In the genomic region with DNA sequence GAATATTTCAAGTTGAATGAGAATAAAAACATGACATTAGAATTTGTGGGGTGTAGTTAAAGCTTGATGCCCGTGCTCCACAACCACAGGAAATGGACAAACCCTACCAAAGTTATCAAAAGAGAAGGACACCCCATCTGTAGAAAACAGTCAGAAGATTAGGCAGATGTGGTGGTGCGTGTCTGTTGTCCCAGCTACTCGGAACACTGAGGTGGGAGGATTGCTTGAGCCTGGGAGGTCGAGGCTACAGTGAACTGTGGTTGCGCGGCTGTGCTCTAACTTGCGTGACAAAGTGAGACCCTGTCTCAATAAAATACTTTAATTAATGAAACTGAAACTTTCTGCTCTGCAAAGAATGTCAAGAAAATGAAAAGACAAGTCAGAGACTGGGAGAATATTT, we compare ENCODE assay signal across 11 cellular contexts. TPM values are rescaled to one million over a fixed set of nuclear protein-coding genes. Genes with fewer than 3 reads are reported as not detected.
DNase-seq lines count a peak whose midpoint lies in the region; ATAC-seq, FAIRE-seq and TF ChIP-seq lines count a peak whose summit lies in the region.
"Had no signal": no experiment of that assay in that cellular context is flagged by ENCODE, and none has a peak within 500 bp of the region (broad histone marks: within the 10 kb centered on the region; RNA-seq: fewer than 3 reads in every experiment).

No MANE protein-coding gene starts in this region.

- no peak for DNase-seq in CD4-positive, alpha-beta T cell
- DNase-seq in MG63 (no peak), neural progenitor cell (ENCODE audit: low spot score) (no peak), urothelium cell line (ENCODE audit: low spot score) (no peak), HEK293T (ENCODE audit: extremely low spot score) (no peak), pancreas (no peak)
- no peak for DNase-seq in CD4-positive, alpha-beta memory T cell
- DNase-seq: COR-L47; stimulated activated CD4-positive, alpha-beta T cell treated with anti-CD3 and anti-CD28 coated beads, Interleukin-4, amount 100 ng/mL, for 4 hours had no signal

- intact Hi-C loops in CD4-positive, alpha-beta T cell (cut with DNase I, micrococcal nuclease), result loop anchor here in 1 of 2 experiments (5.0 to 10.0 kb wide), 2 partner anchors 91 to 142 kb away; a partner anchor contains a TSS
- intact Hi-C loops in pancreas (cut with DNase I), result no loop called here
- intact Hi-C loops in CD4-positive, alpha-beta memory T cell (cut with micrococcal nuclease), result loop anchor here (2.0 to 5.0 kb wide), 2 partner anchors 42 to 43 kb away; a partner anchor contains a TSS

- no peak overlapping the region for H2AFZ ChIP-seq in neural progenitor cell (replicated peaks)

- H3K9me3 ChIP-seq in CD4-positive, alpha-beta T cell (ENCODE audit: control insufficient read depth, low read length), result no peaks in the 10 kb centered on the region
- H3K9me3 ChIP-seq in MG63 (no peaks in the 10 kb centered on the region), neural progenitor cell (ENCODE audit: low read depth) (no peaks in the 10 kb centered on the region), pancreas (no peaks in the 10 kb centered on the region)
- no peaks in the 10 kb centered on the region for H3K9me3 ChIP-seq in CD4-positive, alpha-beta memory T cell (ENCODE audit: control insufficient read depth in 1 of 2, low read length in 2 of 2)

- H3K9ac ChIP-seq in neural progenitor cell, result no peak overlapping the region

- H4K20me1 ChIP-seq in neural progenitor cell (ENCODE audit: low read depth), result no peaks in the 10 kb centered on the region

- FAIRE-seq in urothelium cell line (lab: Jason Lieb, UNC) (no peak), pancreas (lab: Jason Lieb, UNC) (no peak)

- peak overlapping the region; percentile 23 for H3K4me3 Mint-ChIP-seq in CD4-positive, alpha-beta T cell
- peak overlapping the region; percentile 92 to 97 (median 94) for H3K4me3 Mint-ChIP-seq in brain
- H3K4me3 Mint-ChIP-seq in neural progenitor cell, result peak overlapping the region; percentile 84
- H3K4me3 Mint-ChIP-seq in CD4-positive, alpha-beta memory T cell, result peak overlapping the region in 2 of 8 donors; percentile 29 to 91

- peak overlapping the region; percentile 92 for H3K4me2 ChIP-seq in neural progenitor cell

- no peaks in the 10 kb centered on the region for H3K36me3 Mint-ChIP-seq in CD4-positive, alpha-beta T cell (ENCODE audit: low read depth)
- peaks cover 8% of the 10 kb centered on the region for H3K36me3 Mint-ChIP-seq in brain
- peaks cover 9% of the 10 kb centered on the region for H3K36me3 Mint-ChIP-seq in neural progenitor cell
- no peaks in the 10 kb centered on the region for H3K36me3 Mint-ChIP-seq in CD4-positive, alpha-beta memory T cell

- peaks cover 13% of the 10 kb centered on the region for H3F3A ChIP-seq in neural progenitor cell (ENCODE audit: low read depth)

- WGBS in pancreas, 2 donors, result 74 to 89% methylated on average over 7 of the region's 7 CpGs

- H3K4me3 ChIP-seq in MG63 (peak overlapping the region; percentile 77), neural progenitor cell (peak overlapping the region; percentile 99), pancreas (no peak overlapping the region)
- no peak overlapping the region for H3K4me3 ChIP-seq in CD4-positive, alpha-beta memory T cell (ENCODE audit: low read length in 2 of 2)

- H3K27ac Mint-ChIP-seq in CD4-positive, alpha-beta T cell, result no peak overlapping the region
- H3K27ac Mint-ChIP-seq in brain (peak overlapping the region; percentile 79 to 99 (median 98)), neural progenitor cell (peak overlapping the region; percentile 72)
- H3K27ac Mint-ChIP-seq in CD4-positive, alpha-beta memory T cell, result no peak overlapping the region

- H3K27me3 ChIP-seq in CD4-positive, alpha-beta T cell (ENCODE audit: control insufficient read depth, insufficient read depth, low read length), result no peaks in the 10 kb centered on the region
- no peaks in the 10 kb centered on the region for H3K27me3 ChIP-seq in MG63
- no peaks in the 10 kb centered on the region for H3K27me3 ChIP-seq in neural progenitor cell
- H3K27me3 ChIP-seq in pancreas, result no peaks in the 10 kb centered on the region
- H3K27me3 ChIP-seq in CD4-positive, alpha-beta memory T cell (ENCODE audit: insufficient read depth, low read length), result peaks cover 4% of the 10 kb centered on the region
- H3K27me3 ChIP-seq: cardiac muscle cell had no signal

- H3K4me1 ChIP-seq in neural progenitor cell (peaks cover 14% of the 10 kb centered on the region), pancreas (no peaks in the 10 kb centered on the region)
- peaks cover 5% of the 10 kb centered on the region for H3K4me1 ChIP-seq in CD4-positive, alpha-beta memory T cell (ENCODE audit: insufficient read depth, low read length)

- no peak for TF ChIP-seq CTCF in CD4-positive, alpha-beta T cell (IDR thresholded peaks at IDR 0.05)
- TF ChIP-seq CTCF in brain (conservative IDR thresholded peaks at IDR 0.05) (no peak), neural progenitor cell (IDR thresholded peaks at IDR 0.05) (no peak), pancreas (IDR thresholded peaks at IDR 0.05) (no peak)

- H3K79me2 ChIP-seq in neural progenitor cell (ENCODE audit: low read depth), result peaks cover 4% of the 10 kb centered on the region

- H3K36me3 ChIP-seq in MG63, result peaks cover 5% of the 10 kb centered on the region
- no peaks in the 10 kb centered on the region for H3K36me3 ChIP-seq in neural progenitor cell
- no peaks in the 10 kb centered on the region for H3K36me3 ChIP-seq in pancreas
- H3K36me3 ChIP-seq in CD4-positive, alpha-beta memory T cell (ENCODE audit: insufficient read depth, low read length), result no peaks in the 10 kb centered on the region
- H3K36me3 ChIP-seq: cardiac muscle cell had no signal

- no peaks in the 10 kb centered on the region for H3K27me3 Mint-ChIP-seq in CD4-positive, alpha-beta T cell
- no peaks in the 10 kb centered on the region for H3K27me3 Mint-ChIP-seq in brain
- peaks cover 2% of the 10 kb centered on the region for H3K27me3 Mint-ChIP-seq in neural progenitor cell (ENCODE audit: insufficient read depth, low read depth)
- H3K27me3 Mint-ChIP-seq in CD4-positive, alpha-beta memory T cell, result peaks cover 2 to 3% of the 10 kb centered on the region in 2 donors

- POLR2A ChIA-PET in CD4-positive, alpha-beta T cell (lab: Charles Lee), result no interaction called here
- POLR2A ChIA-PET in HEK293T (lab: Yijun Ruan, JAX), result no interaction called here
- POLR2A ChIA-PET in CD4-positive, alpha-beta memory T cell (lab: Charles Lee; ENCODE audit: partially characterized antibody), result no interaction called here

- H3K4me1 Mint-ChIP-seq in CD4-positive, alpha-beta T cell (ENCODE audit: low read depth), result peaks cover 11% of the 10 kb centered on the region
- H3K4me1 Mint-ChIP-seq in brain (peaks cover 49% of the 10 kb centered on the region), neural progenitor cell (peaks cover 46% of the 10 kb centered on the region)
- H3K4me1 Mint-ChIP-seq in CD4-positive, alpha-beta memory T cell, result peaks cover 1 to 11% (median 6%) of the 10 kb centered on the region in 4 donors

- no peaks in the 10 kb centered on the region for H3K9me3 Mint-ChIP-seq in CD4-positive, alpha-beta T cell
- H3K9me3 Mint-ChIP-seq in brain, result no peaks in the 10 kb centered on the region
- no peaks in the 10 kb centered on the region for H3K9me3 Mint-ChIP-seq in neural progenitor cell
- no peaks in the 10 kb centered on the region for H3K9me3 Mint-ChIP-seq in CD4-positive, alpha-beta memory T cell

- no peak overlapping the region for H3K27ac ChIP-seq in CD4-positive, alpha-beta T cell (ENCODE audit: low read depth, low read length)
- no peak overlapping the region for H3K27ac ChIP-seq in neural progenitor cell
- H3K27ac ChIP-seq in pancreas, result no peak overlapping the region
- no peak overlapping the region for H3K27ac ChIP-seq in CD4-positive, alpha-beta memory T cell (ENCODE audit: low read depth, low read length)

- CTCF ChIA-PET in CD4-positive, alpha-beta T cell (lab: Charles Lee), result interaction anchor here (0.9 kb wide), 1 partner anchor 100 kb away, joined by 3 read pairs; a partner anchor contains a TSS
- CTCF ChIA-PET in HEK293T (lab: Yijun Ruan, JAX), result no interaction called here
- CTCF ChIA-PET in CD4-positive, alpha-beta memory T cell (lab: Charles Lee; ENCODE audit: partially characterized antibody), result no interaction called here

- no peak for ATAC-seq in CD4-positive, alpha-beta T cell (ENCODE audit: poor library complexity)
- ATAC-seq in pancreas, result no peak

TF ChIP-seq in HEK293T, 16 proteins besides CTCF, POLR2A, EP300 and RAD21 (continues in another document):
- TF ChIP-seq NFRKB (IDR thresholded peaks at IDR 0.05) (no peak), ZNF384 (IDR thresholded peaks at IDR 0.05) (no peak), SUZ12 (IDR thresholded peaks at IDR 0.05) (no peak), FOXK2 (IDR thresholded peaks at IDR 0.05) (no peak), TARDBP (IDR thresholded peaks at IDR 0.05) (no peak)

RNA-seq across cellular contexts. Expression of a gene that starts 1.5 kb away (rescaled TPM):
- total RNA-seq in CD4-positive, alpha-beta T cell, result 1 to 10 TPM; 2.8 to 3.0 TPM
- total RNA-seq in MG63 (2014; rRNA removed; shearing (Covaris generic); ENCODE audit: low replicate concordance), result 2.0 and 2.4 TPM in 2 replicates
- polyA plus RNA-seq in brain (ENCODE audit: insufficient read depth, low read depth, low replicate concordance) (44.7 TPM), pancreas (10 to 100 TPM; 12.9 to 26.9 TPM)
- total RNA-seq in neural progenitor cell (ENCODE audit: low replicate concordance) (5.1 and 20.2 TPM in 2 replicates), pancreas (1 to 10 TPM; 3.1 to 8.1 (median 6.0) TPM)
- total RNA-seq in CD4-positive, alpha-beta memory T cell, result 1 to 10 TPM; 6.9 TPM
- 1 to 10 TPM; 6.0 to 6.4 TPM for polyA plus RNA-seq in CD4-positive, alpha-beta memory T cell

RNA-seq across cellular contexts. Expression of a gene that starts 30.3 kb away (rescaled TPM):
- total RNA-seq in CD4-positive, alpha-beta T cell, result under 1 TPM; 0.17 to 0.44 TPM
- not detected in 2 replicates for total RNA-seq in MG63 (2014; rRNA removed; shearing (Covaris generic); ENCODE audit: low replicate concordance)
- polyA plus RNA-seq in brain (ENCODE audit: insufficient read depth, low read depth, low replicate concordance) (4.5 TPM), pancreas (10 to 100 TPM in 1 of 2 donors, 1 to 10 TPM in 1; 4.9 to 14.0 TPM)
- total RNA-seq in neural progenitor cell (ENCODE audit: low replicate concordance) (0.96 TPM in 1 of 2 replicates, not detected in the other), pancreas (1 to 10 TPM in 1 of 6 donors, under 1 TPM in 5; 0.31 to 1.4 (median 0.42) TPM)
- 1 to 10 TPM; 1.3 to 1.7 TPM for total RNA-seq in CD4-positive, alpha-beta memory T cell
- polyA plus RNA-seq in CD4-positive, alpha-beta memory T cell, result not detected

RNA-seq across cellular contexts. Expression of a gene that starts 42.9 kb away (rescaled TPM):
- 10 to 100 TPM; 30.4 TPM for total RNA-seq in CD4-positive, alpha-beta T cell
- total RNA-seq in MG63 (2014; rRNA removed; shearing (Covaris generic); ENCODE audit: low replicate concordance), result 46.6 and 66.7 TPM in 2 replicates
- 47.6 TPM for polyA plus RNA-seq in brain (ENCODE audit: insufficient read depth, low read depth, low replicate concordance)
- total RNA-seq in neural progenitor cell (ENCODE audit: low replicate concordance), result 26.7 and 90.5 TPM in 2 replicates
- 10 to 100 TPM; 16.1 to 34.1 (median 24.5) TPM for total RNA-seq in pancreas
- 10 to 100 TPM; 30.2 to 33.6 TPM for polyA plus RNA-seq in pancreas
- total RNA-seq in CD4-positive, alpha-beta memory T cell, result 10 to 100 TPM; 53.2 to 54.5 TPM
- polyA plus RNA-seq in CD4-positive, alpha-beta memory T cell, result 10 to 100 TPM; 15.3 to 16.9 TPM

Comparison
In these comparisons a context has a peak if more than half of its experiments do, and no peak if none do; other contexts are left out.
1. H3K27ac Mint-ChIP-seq: peak in brain (5 of 5) and neural progenitor cell (single experiment); none in CD4-positive, alpha-beta T cell (single experiment) and CD4-positive, alpha-beta memory T cell (0 of 7).
2. H3K4me3 ChIP-seq: peak in MG63 (single experiment) and neural progenitor cell (single experiment); none in pancreas (0 of 4) and CD4-positive, alpha-beta memory T cell (0 of 2).